ENCODE assay signal across 8 cellular contexts in genomic region chr10:130110236-130111114, GRCh38. TPM values are rescaled to one million over a fixed set of nuclear protein-coding genes. Genes with fewer than 3 reads are reported as not detected.
DNase-seq lines count a peak whose midpoint lies in the region; ATAC-seq and TF ChIP-seq lines count a peak whose summit lies in the region.

C10orf143 (minus strand) TSS chr10:130110830; CDS start chr10:130110772, 58 bp downstream.

- peaks cover 10% of the 10 kb centered on the region for H3K79me2 ChIP-seq in GM23338 (replicated peaks; ENCODE audit: insufficient read depth)
- peaks cover 3% of the 10 kb centered on the region for H3K79me2 ChIP-seq in fibroblast of lung (ENCODE audit: control insufficient read depth, insufficient read depth, low read length)

- H2AFZ ChIP-seq in GM23338 (peak within 1 kb of the TSS; percentile 97), fibroblast of lung (ENCODE audit: low read length) (peak within 1 kb of the TSS; percentile 98)

- H3K27ac Mint-ChIP-seq in GM23338: peak within 1 kb of the TSS; percentile 97
- peak within 1 kb of the TSS; percentile 85 for H3K27ac Mint-ChIP-seq in activated T-helper 17 cell treated with anti-CD3 and anti-CD28 coated beads, Interleukin-2, amount 50 U/mL, for 72 hours
- peak within 1 kb of the TSS; percentile 96 to 99 (median 97) for H3K27ac Mint-ChIP-seq in naive thymus-derived CD8-positive, alpha-beta T cell
- H3K27ac Mint-ChIP-seq in stimulated activated naive B cell treated with anti-CD40 and anti-IgM and Interleukin-4, amounts not matched to agents 10 μg/mL and 1 μg/mL and 100 μg/mL, for 72 hours: peak within 1 kb of the TSS; percentile 99

- H4K20me1 ChIP-seq in GM23338 (replicated peaks; ENCODE audit: insufficient read depth): no peaks in the 10 kb centered on the region
- H4K20me1 ChIP-seq in fibroblast of lung (ENCODE audit: control insufficient read depth, extremely low read depth, insufficient read depth, low read length): no peaks in the 10 kb centered on the region

- H3K36me3 ChIP-seq in GM23338 (ENCODE audit: insufficient read depth) (no peaks in the 10 kb centered on the region), fibroblast of lung (ENCODE audit: control insufficient read depth, insufficient read depth, low read length) (no peaks in the 10 kb centered on the region)

- H3K4me3 Mint-ChIP-seq in GM23338: peak within 1 kb of the TSS; percentile 93
- H3K4me3 Mint-ChIP-seq in activated T-helper 17 cell treated with anti-CD3 and anti-CD28 coated beads, Interleukin-2, amount 50 U/mL, for 72 hours: peak within 1 kb of the TSS; percentile 92
- peak within 1 kb of the TSS; percentile 89 to 100 (median 99) for H3K4me3 Mint-ChIP-seq in naive thymus-derived CD8-positive, alpha-beta T cell
- H3K4me3 Mint-ChIP-seq in stimulated activated naive B cell treated with anti-CD40 and anti-IgM and Interleukin-4, amounts not matched to agents 10 μg/mL and 1 μg/mL and 100 μg/mL, for 72 hours: peak within 1 kb of the TSS; percentile 96 to 98

- H3K9me3 ChIP-seq in fibroblast of lung (ENCODE audit: control insufficient read depth, insufficient read depth, low read depth, low read length): no peaks in the 10 kb centered on the region

- peaks cover 36% of the 10 kb centered on the region for H3K4me1 Mint-ChIP-seq in GM23338
- peaks cover 32% of the 10 kb centered on the region for H3K4me1 Mint-ChIP-seq in activated T-helper 17 cell treated with anti-CD3 and anti-CD28 coated beads, Interleukin-2, amount 50 U/mL, for 72 hours
- peaks cover 24 to 55% (median 51%) of the 10 kb centered on the region in 4 donors for H3K4me1 Mint-ChIP-seq in naive thymus-derived CD8-positive, alpha-beta T cell
- peaks cover 29 to 51% of the 10 kb centered on the region in 2 donors for H3K4me1 Mint-ChIP-seq in stimulated activated naive B cell treated with anti-CD40 and anti-IgM and Interleukin-4, amounts not matched to agents 10 μg/mL and 1 μg/mL and 100 μg/mL, for 72 hours

- DNase-seq in Daoy (ENCODE audit: low read depth) (peak; percentile 97), GM23338 (ENCODE audit: low spot score) (peak; percentile 98), Kasumi-1 (lab: John Stamatoyannopoulos, UW) (peak; percentile 96 to 97), RKO (ENCODE audit: low spot score) (peak; percentile 96), fibroblast of lung (ENCODE audit: low read depth in 2 of 2) (peak; percentile 98)
- DNase-seq in naive thymus-derived CD8-positive, alpha-beta T cell: peak; percentile 94 to 100 (median 98)
- DNase-seq in stimulated activated naive B cell treated with anti-CD40 and anti-IgM and Interleukin-4, amounts not matched to agents 10 μg/mL and 1 μg/mL and 100 μg/mL, for 72 hours: peak; percentile 98

- H3K27me3 ChIP-seq in GM23338 (ENCODE audit: insufficient read depth) (no peaks in the 10 kb centered on the region), fibroblast of lung (ENCODE audit: control insufficient read depth, insufficient read depth, low read length) (no peaks in the 10 kb centered on the region)

- H3K27me3 Mint-ChIP-seq in GM23338 (ENCODE audit: insufficient read depth, low read depth, poor library complexity): peaks cover 16% of the 10 kb centered on the region
- no peaks in the 10 kb centered on the region for H3K27me3 Mint-ChIP-seq in activated T-helper 17 cell treated with anti-CD3 and anti-CD28 coated beads, Interleukin-2, amount 50 U/mL, for 72 hours
- H3K27me3 Mint-ChIP-seq in naive thymus-derived CD8-positive, alpha-beta T cell: no peaks in the 10 kb centered on the region
- no peaks in the 10 kb centered on the region for H3K27me3 Mint-ChIP-seq in stimulated activated naive B cell treated with anti-CD40 and anti-IgM and Interleukin-4, amounts not matched to agents 10 μg/mL and 1 μg/mL and 100 μg/mL, for 72 hours

- peaks cover 9% of the 10 kb centered on the region; the same call in 2 of the 3 replicates for H3K9me3 Mint-ChIP-seq in GM23338
- no peaks in the 10 kb centered on the region for H3K9me3 Mint-ChIP-seq in activated T-helper 17 cell treated with anti-CD3 and anti-CD28 coated beads, Interleukin-2, amount 50 U/mL, for 72 hours
- H3K9me3 Mint-ChIP-seq in naive thymus-derived CD8-positive, alpha-beta T cell: no peaks in the 10 kb centered on the region
- H3K9me3 Mint-ChIP-seq in stimulated activated naive B cell treated with anti-CD40 and anti-IgM and Interleukin-4, amounts not matched to agents 10 μg/mL and 1 μg/mL and 100 μg/mL, for 72 hours: peaks cover 0 to 2% of the 10 kb centered on the region in 2 donors

- H3K36me3 Mint-ChIP-seq in GM23338 (ENCODE audit: low read depth): peaks cover 24% of the 10 kb centered on the region
- H3K36me3 Mint-ChIP-seq in activated T-helper 17 cell treated with anti-CD3 and anti-CD28 coated beads, Interleukin-2, amount 50 U/mL, for 72 hours (ENCODE audit: low read depth): no peaks in the 10 kb centered on the region
- peaks cover 0 to 19% (median 7%) of the 10 kb centered on the region in 3 donors for H3K36me3 Mint-ChIP-seq in naive thymus-derived CD8-positive, alpha-beta T cell
- peaks cover 10 to 21% of the 10 kb centered on the region in 2 donors for H3K36me3 Mint-ChIP-seq in stimulated activated naive B cell treated with anti-CD40 and anti-IgM and Interleukin-4, amounts not matched to agents 10 μg/mL and 1 μg/mL and 100 μg/mL, for 72 hours

- H3F3A ChIP-seq in GM23338 (replicated peaks; ENCODE audit: low read depth): peaks cover 4% of the 10 kb centered on the region

- H3K9ac ChIP-seq in fibroblast of lung (ENCODE audit: insufficient read depth, low read length): peak within 1 kb of the TSS; percentile 92

- TF ChIP-seq CTCF in GM23338 (conservative IDR thresholded peaks at IDR 0.05; ENCODE audit: low read depth in 2 of 2): no peak
- no peak for TF ChIP-seq CTCF in fibroblast of lung (conservative IDR thresholded peaks at IDR 0.05 in 1 of 2, IDR thresholded peaks at IDR 0.05 in 1 of 2; ENCODE audit: low read depth in 1 of 2, low read length in 2 of 2)

- H3K4me2 ChIP-seq in GM23338 (peak within 1 kb of the TSS; percentile 100), fibroblast of lung (ENCODE audit: extremely low read depth, insufficient read depth, low read length) (peak within 1 kb of the TSS; percentile 100)

- peaks cover 4% of the 10 kb centered on the region; the same call in 1 of the 2 replicates for H3K9me2 ChIP-seq in GM23338 (ENCODE audit: insufficient read depth)

- H3K4me3 ChIP-seq in GM23338 (peak within 1 kb of the TSS; percentile 98), fibroblast of lung (replicated peaks in 1 of 4; ENCODE audit: control extremely low read depth in 1 of 4, insufficient read depth in 1 of 4, low read depth in 3 of 4, low read length in 4 of 4) (peak within 1 kb of the TSS; percentile 62 to 94 (median 84))

- peak within 1 kb of the TSS; percentile 90; the same call in 1 of the 2 replicates for H3K27ac ChIP-seq in GM23338 (ENCODE audit: low read depth)
- peak within 1 kb of the TSS; percentile 96 for H3K27ac ChIP-seq in fibroblast of lung (ENCODE audit: insufficient read depth, low read length)

- peak; percentile 77 for ATAC-seq in GM23338
- ATAC-seq in activated T-helper 17 cell treated with anti-CD3 and anti-CD28 coated beads, Interleukin-2, amount 50 U/mL, for 72 hours (replicated peaks): peak; percentile 85
- ATAC-seq in naive thymus-derived CD8-positive, alpha-beta T cell: peak; percentile 76 to 78
- ATAC-seq in stimulated activated naive B cell treated with anti-CD40 and anti-IgM and Interleukin-4, amounts not matched to agents 10 μg/mL and 1 μg/mL and 100 μg/mL, for 72 hours (replicated peaks): peak; percentile 82 to 87

- peaks cover 18% of the 10 kb centered on the region for H3K4me1 ChIP-seq in GM23338 (ENCODE audit: insufficient read depth)
- H3K4me1 ChIP-seq in fibroblast of lung (ENCODE audit: control insufficient read depth, extremely low read depth, insufficient read depth, low read length): no peaks in the 10 kb centered on the region

- POLR2A ChIA-PET in naive thymus-derived CD8-positive, alpha-beta T cell (lab: Charles Lee): interaction anchor here (0.7 to 3.9 kb wide), 17 partner anchors 9 to 1079 kb away, joined by 3 to 105 read pairs (median 7); partner anchors contain the start of genes GLRX3 and MGMT

TF ChIP-seq in GM23338, 12 proteins besides CTCF, POLR2A, EP300 and RAD21 (continues in another document):
- TF ChIP-seq ZNF114 (CRISPR knock-in tag; IDR thresholded peaks at IDR 0.05): no peak
- TF ChIP-seq EZH2phosphoT487 (IDR thresholded peaks at IDR 0.05; ENCODE audit: unreplicated experiment): no peak
- no peak for TF ChIP-seq STAT1 (IDR thresholded peaks at IDR 0.05; ENCODE audit: unreplicated experiment)

RNA-seq across cellular contexts. Expression of gene C10orf143, which starts in this region (rescaled TPM):
- 0.03 and 0.46 TPM in 2 replicates for total RNA-seq in Daoy (2014; rRNA removed; shearing (Covaris generic))
- 0.21 and 0.62 TPM in 2 replicates for total RNA-seq in GM23338 (2014; rRNA removed; shearing (Covaris generic))
- polyA plus RNA-seq in GM23338 (2016; fragmentation: Nextera tagmentation; extraction: Ambion mirVana) (3.7 and 4.8 TPM in 2 replicates), fibroblast of lung (1.5 and 1.9 TPM in 2 replicates)
- 1 to 10 TPM in 1 of 2 donors, under 1 TPM in 1; 0.95 to 2.0 TPM for total RNA-seq in activated T-helper 17 cell treated with anti-CD3 and anti-CD28 coated beads, Interleukin-2, amount 50 U/mL, for 72 hours
- 0.51 and 2.0 TPM in 2 replicates for total RNA-seq in fibroblast of lung
- polyA plus RNA-seq in fibroblast of lung (2012): 1.6 and 2.1 TPM in 2 replicates
- polyA minus RNA-seq in fibroblast of lung (ENCODE audit: low replicate concordance): not detected in 2 replicates
- total RNA-seq in naive thymus-derived CD8-positive, alpha-beta T cell: 10 to 100 TPM; 17.5 to 19.6 TPM
- polyA plus RNA-seq in naive thymus-derived CD8-positive, alpha-beta T cell: 10 to 100 TPM; 28.6 to 48.1 (median 29.6) TPM

Comparison
In these comparisons a context has a peak if more than half of its experiments do, and no peak if none do; other contexts are left out.
1. Peak in every context shown above with its lines: DNase-seq, ATAC-seq, H3K4me3 ChIP-seq and H3K27ac ChIP-seq.
2. Peak in DNase-seq in Daoy; RNA of the gene not detected or under 1 TPM.